In the genomic region with DNA sequence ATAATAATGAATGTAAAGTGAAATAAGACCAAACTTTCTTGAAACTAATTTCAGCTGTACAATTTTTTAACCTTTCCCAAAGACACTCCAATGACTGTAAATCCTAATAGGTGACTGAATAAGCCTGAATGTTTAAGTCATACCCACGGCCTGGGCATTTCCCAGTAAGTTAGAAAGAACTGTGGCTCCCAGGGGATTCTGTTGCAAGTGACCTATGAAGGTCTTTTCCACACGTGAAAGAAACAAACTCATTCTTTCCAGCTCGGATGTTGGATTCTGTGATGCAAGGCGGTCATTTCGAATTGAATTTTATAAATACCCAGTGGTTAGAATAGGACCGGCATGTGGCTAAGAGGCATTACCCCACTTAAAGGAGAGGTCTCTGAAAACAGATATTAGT, we compare ENCODE assay signal across 23 cellular contexts.
A peak's percentile ranks its signal among the peaks of the same experiment; 100 is the strongest.
DNase-seq lines count a peak whose midpoint lies in the region; FAIRE-seq and TF ChIP-seq lines count a peak whose summit lies in the region.
"Had no signal": no experiment of that assay in that cellular context is flagged by ENCODE, and none has a peak within 500 bp of the region (broad histone marks: within the 10 kb centered on the region; RNA-seq: fewer than 3 reads in every experiment).

No MANE protein-coding gene starts in this region.

- H3K9me3 Mint-ChIP-seq in astrocyte (ENCODE audit: unreplicated experiment): no peaks in the 10 kb centered on the region
- H3K9me3 Mint-ChIP-seq in nephron progenitor cell: no peaks in the 10 kb centered on the region
- no peaks in the 10 kb centered on the region for H3K9me3 Mint-ChIP-seq in activated CD4-positive, alpha-beta T cell treated with anti-CD3 and anti-CD28 coated beads, Interleukin-2, amount 10 ng/mL, durations not matched to agents 24 days and 14 days

- H3K27ac Mint-ChIP-seq in astrocyte (ENCODE audit: unreplicated experiment) (no peak overlapping the region), nephron progenitor cell (no peak overlapping the region)
- no peak overlapping the region for H3K27ac Mint-ChIP-seq in activated CD4-positive, alpha-beta T cell treated with anti-CD3 and anti-CD28 coated beads, Interleukin-2, amount 10 ng/mL, durations not matched to agents 24 days and 14 days
- H3K27ac Mint-ChIP-seq: B cell; CD4-positive, CD25-positive, alpha-beta regulatory T cell had no signal

- H3K36me3 ChIP-seq in astrocyte (ENCODE audit: insufficient read depth, low read length): no peaks in the 10 kb centered on the region
- H3K36me3 ChIP-seq: MG63 had no signal

- no peaks in the 10 kb centered on the region for H4K20me1 ChIP-seq in astrocyte (ENCODE audit: insufficient read depth, low read length)

- H3K79me2 ChIP-seq in astrocyte (ENCODE audit: insufficient read depth, low read length): no peaks in the 10 kb centered on the region

- H3K4me3 Mint-ChIP-seq in astrocyte (ENCODE audit: unreplicated experiment) (no peak overlapping the region), nephron progenitor cell (no peak overlapping the region)
- H3K4me3 Mint-ChIP-seq in activated CD4-positive, alpha-beta T cell treated with anti-CD3 and anti-CD28 coated beads, Interleukin-2, amount 10 ng/mL, durations not matched to agents 24 days and 14 days: no peak overlapping the region
- H3K4me3 Mint-ChIP-seq: B cell; CD4-positive, CD25-positive, alpha-beta regulatory T cell had no signal

- no peak overlapping the region for H3K27ac ChIP-seq in astrocyte (ENCODE audit: low read depth, low read length)
- H3K27ac ChIP-seq: RWPE1 had no signal

- no peaks in the 10 kb centered on the region for H3K36me3 Mint-ChIP-seq in astrocyte (ENCODE audit: low read depth, unreplicated experiment)
- H3K36me3 Mint-ChIP-seq in nephron progenitor cell (ENCODE audit: low read depth): no peaks in the 10 kb centered on the region
- no peaks in the 10 kb centered on the region for H3K36me3 Mint-ChIP-seq in activated CD4-positive, alpha-beta T cell treated with anti-CD3 and anti-CD28 coated beads, Interleukin-2, amount 10 ng/mL, durations not matched to agents 24 days and 14 days (ENCODE audit: low read depth)
- H3K36me3 Mint-ChIP-seq: CD4-positive, CD25-positive, alpha-beta regulatory T cell had no signal

- TF ChIP-seq CTCF in astrocyte (IDR thresholded peaks at IDR 0.05; ENCODE audit: insufficient read depth, low read depth, low read length): no peak
- TF ChIP-seq CTCF in nephron progenitor cell (IDR thresholded peaks at IDR 0.05): no peak

- FAIRE-seq in astrocyte (lab: Jason Lieb, UNC): no peak
- FAIRE-seq: G401.6 had no signal

- peaks cover 6% of the 10 kb centered on the region for H3K4me1 ChIP-seq in astrocyte (ENCODE audit: insufficient read depth, low read length)

- H3K27me3 Mint-ChIP-seq in astrocyte (ENCODE audit: low read depth, unreplicated experiment) (no peaks in the 10 kb centered on the region), nephron progenitor cell (ENCODE audit: low read depth, poor library complexity) (no peaks in the 10 kb centered on the region)
- no peaks in the 10 kb centered on the region for H3K27me3 Mint-ChIP-seq in activated CD4-positive, alpha-beta T cell treated with anti-CD3 and anti-CD28 coated beads, Interleukin-2, amount 10 ng/mL, durations not matched to agents 24 days and 14 days
- H3K27me3 Mint-ChIP-seq: B cell; CD4-positive, CD25-positive, alpha-beta regulatory T cell had no signal

- intact Hi-C loops in activated CD4-positive, alpha-beta T cell treated with anti-CD3 and anti-CD28 coated beads, Interleukin-2, amount 10 ng/mL, durations not matched to agents 24 days and 14 days (cut with micrococcal nuclease): no loop called here

- no peak overlapping the region for H3K4me3 ChIP-seq in astrocyte (ENCODE audit: insufficient read depth, low read depth, low read length)
- H3K4me3 ChIP-seq: MG63 had no signal

- DNase-seq in astrocyte (ENCODE audit: low read depth) (peak; percentile 17), glomerular visceral epithelial cell (ENCODE audit: extremely low spot score) (peak; percentile 26), nephron progenitor cell (peak; percentile 5), DMS53 (lab: John Stamatoyannopoulos, UW) (no peak), SIG-M5 treated with dmso at 0.1 percent for 504 hours (lab: John Stamatoyannopoulos, UW; ENCODE audit: unreplicated experiment) (no peak), SKM-1 (lab: John Stamatoyannopoulos, UW; ENCODE audit: unreplicated experiment) (no peak)
- DNase-seq in activated CD4-positive, alpha-beta T cell treated with anti-CD3 and anti-CD28 coated beads, Interleukin-2, amount 10 ng/mL, durations not matched to agents 24 days and 14 days: no peak
- DNase-seq: CD4-positive, CD25-positive, alpha-beta regulatory T cell; COR-L47; DMS 273 treated with DMSO at 0.1 percent for 48 hours; H7; Kasumi-1; MG63; NCI-H1048; NCI-H1436; NCI-H1930; NCI-H345; NCI-H524 treated with DMSO at 0.1 percent for 48 hours; PC-3; SIG-M5 had no signal

- H3K9me3 ChIP-seq in astrocyte (ENCODE audit: insufficient read depth, low read depth, low read length): no peaks in the 10 kb centered on the region
- H3K9me3 ChIP-seq: MG63 had no signal

- no peaks in the 10 kb centered on the region for H3K27me3 ChIP-seq in astrocyte (ENCODE audit: insufficient read depth, low read length)
- H3K27me3 ChIP-seq: MG63 had no signal

- H3K4me2 ChIP-seq in astrocyte (ENCODE audit: low read length): no peak overlapping the region

- no peak overlapping the region for H2AFZ ChIP-seq in astrocyte (ENCODE audit: low read depth, low read length)

- H3K4me1 Mint-ChIP-seq in astrocyte (ENCODE audit: low read depth, unreplicated experiment): peaks cover 10% of the 10 kb centered on the region
- peaks cover 6% of the 10 kb centered on the region for H3K4me1 Mint-ChIP-seq in nephron progenitor cell
- H3K4me1 Mint-ChIP-seq in activated CD4-positive, alpha-beta T cell treated with anti-CD3 and anti-CD28 coated beads, Interleukin-2, amount 10 ng/mL, durations not matched to agents 24 days and 14 days: no peaks in the 10 kb centered on the region
- H3K4me1 Mint-ChIP-seq: B cell; CD4-positive, CD25-positive, alpha-beta regulatory T cell had no signal

- H3K9ac ChIP-seq in astrocyte (ENCODE audit: low read length): no peak overlapping the region

Comparison
In these comparisons a context has a peak if more than half of its experiments do, and no peak if none do; other contexts are left out.
1. DNase-seq: peak in astrocyte (single experiment), glomerular visceral epithelial cell (single experiment) and nephron progenitor cell (single experiment); none in DMS53 (single experiment), SIG-M5 treated with dmso at 0.1 percent for 504 hours (single experiment), activated CD4-positive, alpha-beta T cell treated with anti-CD3 and anti-CD28 coated beads, Interleukin-2, amount 10 ng/mL, durations not matched to agents 24 days and 14 days (single experiment) and SKM-1 (single experiment).